In genomic region chr12:19547258-19547657, GRCh38 we compare ENCODE assay signal across 12 cellular contexts.
DNase-seq lines count a peak whose midpoint lies in the region; ATAC-seq and TF ChIP-seq lines count a peak whose summit lies in the region.
"Had no signal": no experiment of that assay in that cellular context is flagged by ENCODE, and none has a peak within 500 bp of the region (broad histone marks: within the 10 kb centered on the region; RNA-seq: fewer than 3 reads in every experiment).

No MANE protein-coding gene starts in this region.

- no peaks in the 10 kb centered on the region for H3K36me3 ChIP-seq in tibial artery

- peak; percentile 95 for ATAC-seq in SK-N-SH treated with all-trans-retinoic acid at 6 μM for 48 hours
- no peak for ATAC-seq in HG02798 (IDR thresholded peaks at IDR 0.05; ENCODE audit: poor library complexity, unreplicated experiment)
- ATAC-seq: naive thymus-derived CD4-positive, alpha-beta T cell had no signal

- intact Hi-C loops in tibial artery (cut with DNase I; ENCODE audit: low total_unique reads), result no loop called here

- TF ChIP-seq CTCF in tibial artery (IDR thresholded peaks at IDR 0.05) (no peak), GM20000 (IDR thresholded peaks at IDR 0.05; ENCODE audit: extremely low read depth, missing control alignments) (no peak)

- H3K4me1 ChIP-seq in tibial artery, result peaks cover 0 to 49% (median 18%) of the 10 kb centered on the region in 4 donors

- H3K27me3 ChIP-seq in tibial artery, result no peaks in the 10 kb centered on the region

- H3K4me3 ChIP-seq in tibial artery, result peak overlapping the region in 1 of 2 donors; percentile 26

- H3K27ac ChIP-seq in tibial artery, result peak overlapping the region; percentile 73 to 77

- DNase-seq in fibroblast of gingiva (ENCODE audit: low read depth) (peak; percentile 12), lung microvascular endothelial cell (ENCODE audit: low read depth in 2 of 2) (peak; percentile 24 to 64), tibial artery (no peak), NCI-H510A (lab: John Stamatoyannopoulos, UW) (no peak), GM20000 (ENCODE audit: low spot score) (no peak)
- DNase-seq in activated CD4-positive, alpha-beta T cell treated with anti-CD3 and anti-CD28 coated beads, Interleukin-2, amount 50 U/mL, for 4 hours, result no peak
- DNase-seq: activated effector memory CD4-positive, alpha-beta T cell treated with anti-CD3 and anti-CD28 coated beads, Interleukin-2, amount 50 U/mL, for 16 hours; Karpas-422; naive thymus-derived CD4-positive, alpha-beta T cell; NCI-H2029 had no signal

- H3K9me3 ChIP-seq in tibial artery, result no peaks in the 10 kb centered on the region

TF ChIP-seq in SK-N-SH treated with all-trans-retinoic acid at 6 μM for 48 hours, 23 proteins besides CTCF, POLR2A, EP300 and RAD21:
- no peak for TF ChIP-seq PPARA (CRISPR knock-in tag; IDR thresholded peaks at IDR 0.05; ENCODE audit: borderline replicate concordance)
- TF ChIP-seq ARNTL (CRISPR knock-in tag; IDR thresholded peaks at IDR 0.05; ENCODE audit: borderline replicate concordance, low read depth), result no peak
- TF ChIP-seq ISL1 (CRISPR knock-in tag; IDR thresholded peaks at IDR 0.05), result peak; percentile 84
- no peak for TF ChIP-seq CSDC2 (CRISPR knock-in tag; IDR thresholded peaks at IDR 0.05)
- no peak for TF ChIP-seq CSRNP3 (CRISPR knock-in tag; IDR thresholded peaks at IDR 0.05)
- TF ChIP-seq GLIS3 (CRISPR knock-in tag; IDR thresholded peaks at IDR 0.05), result no peak

Comparison
In these comparisons a context has a peak if more than half of its experiments do, and no peak if none do; other contexts are left out.
1. DNase-seq: peak in fibroblast of gingiva (single experiment) and lung microvascular endothelial cell (2 of 2); none in tibial artery (0 of 2), NCI-H510A (single experiment), GM20000 (single experiment) and activated CD4-positive, alpha-beta T cell treated with anti-CD3 and anti-CD28 coated beads, Interleukin-2, amount 50 U/mL, for 4 hours (0 of 2).